In genomic region chr5:15560421-15560820, GRCh38 we compare ENCODE assay signal across 28 cellular contexts.
"Had no signal": no experiment of that assay in that cellular context is flagged by ENCODE, and none has a peak within 500 bp of the region (broad histone marks: within the 10 kb centered on the region; RNA-seq: fewer than 3 reads in every experiment).

No MANE protein-coding gene starts in this region.

- H3K79me2 ChIP-seq: hepatocyte, parathyroid adenoma had no signal

- H3K36me3 Mint-ChIP-seq: naive thymus-derived CD4-positive, alpha-beta T cell; stimulated activated effector memory CD8-positive, alpha-beta T cell treated with anti-CD3 and anti-CD28 coated beads, Interleukin-12 subunit alpha, Interleukin-12 subunit beta, amount 100 ng/mL, for 72 hours had no signal

- H3K27me3 ChIP-seq: dorsolateral prefrontal cortex, gastroesophageal sphincter, heart left ventricle, hepatocyte, left lung, neural progenitor cell, right lobe of liver, testis, tibial nerve, upper lobe of left lung had no signal

- H3K27ac ChIP-seq: dorsolateral prefrontal cortex, epithelial cell of prostate, gastroesophageal sphincter, heart left ventricle, hepatocyte, left lung, neural progenitor cell, parathyroid adenoma, right lobe of liver, testis, tibial nerve, upper lobe of left lung had no signal

- DNase-seq: dorsolateral prefrontal cortex; effector CD4-positive, alpha-beta T cell; foreskin fibroblast; heart left ventricle; left cardiac atrium; left lung; mesenchymal stem cell; midbrain; naive thymus-derived CD4-positive, alpha-beta T cell; right lobe of liver; stimulated activated CD4-positive, alpha-beta T cell treated with anti-CD3 and anti-CD28 coated beads, Interleukin-12 subunit alpha, Interleukin-12 subunit beta, amount 100 ng/mL, for 4 hours; stimulated activated CD4-positive, alpha-beta T cell treated with anti-CD3 and anti-CD28 coated beads, Interleukin-1b, Interleukin-23, amount 100 ng/mL, for 48 hours; stimulated activated CD4-positive, alpha-beta T cell treated with anti-CD3 and anti-CD28 coated beads, Interleukin-4, amount 100 ng/mL, for 24 hours; stimulated activated naive CD8-positive, alpha-beta T cell treated with anti-CD3 and anti-CD28 coated beads, Interleukin-15, Interleukin-2, amounts not matched to agents 100 U/mL and 50 U/mL, for 24 hours; substantia nigra; testis; upper lobe of left lung had no signal

- H2AFZ ChIP-seq: hepatocyte, neural progenitor cell, parathyroid adenoma had no signal

- H3K9ac ChIP-seq: neural progenitor cell, parathyroid adenoma had no signal

- H3K27me3 Mint-ChIP-seq: progenitor cell of endocrine pancreas had no signal

- H3K4me1 Mint-ChIP-seq: naive thymus-derived CD4-positive, alpha-beta T cell; stimulated activated effector memory CD8-positive, alpha-beta T cell treated with anti-CD3 and anti-CD28 coated beads, Interleukin-12 subunit alpha, Interleukin-12 subunit beta, amount 100 ng/mL, for 72 hours had no signal

- H3K4me1 ChIP-seq: left lung, parathyroid adenoma, right lobe of liver, testis, upper lobe of left lung had no signal

- H3K4me3 Mint-ChIP-seq: naive thymus-derived CD4-positive, alpha-beta T cell; nephron; neural progenitor cell; stimulated activated effector memory CD8-positive, alpha-beta T cell treated with anti-CD3 and anti-CD28 coated beads, Interleukin-12 subunit alpha, Interleukin-12 subunit beta, amount 100 ng/mL, for 72 hours had no signal

- ATAC-seq: esophagus mucosa; gastroesophageal sphincter; heart left ventricle; left cardiac atrium; left lung; naive thymus-derived CD4-positive, alpha-beta T cell; right lobe of liver; stimulated activated effector memory CD8-positive, alpha-beta T cell treated with anti-CD3 and anti-CD28 coated beads, Interleukin-12 subunit alpha, Interleukin-12 subunit beta, amount 100 ng/mL, for 72 hours; stimulated activated naive CD8-positive, alpha-beta T cell treated with anti-CD3 and anti-CD28 coated beads, Interleukin-15, Interleukin-2, amounts not matched to agents 100 U/mL and 50 U/mL, for 24 hours had no signal

- H3K36me3 ChIP-seq: left lung, right lobe of liver, upper lobe of left lung had no signal

- H3K4me3 ChIP-seq: dorsolateral prefrontal cortex, gastroesophageal sphincter, heart left ventricle, hepatocyte, left lung, neural progenitor cell, right lobe of liver, smooth muscle cell, testis, tibial nerve, upper lobe of left lung had no signal

- H3K4me2 ChIP-seq: hepatocyte, neural progenitor cell, smooth muscle cell had no signal

- H3K9me3 ChIP-seq: right lobe of liver, testis, upper lobe of left lung had no signal

- H3K27ac Mint-ChIP-seq: naive thymus-derived CD4-positive, alpha-beta T cell; nephron; neural progenitor cell; progenitor cell of endocrine pancreas; stimulated activated effector memory CD8-positive, alpha-beta T cell treated with anti-CD3 and anti-CD28 coated beads, Interleukin-12 subunit alpha, Interleukin-12 subunit beta, amount 100 ng/mL, for 72 hours had no signal
